Comparison of ENCODE assay signal across 7 cellular contexts in the genomic region with DNA sequence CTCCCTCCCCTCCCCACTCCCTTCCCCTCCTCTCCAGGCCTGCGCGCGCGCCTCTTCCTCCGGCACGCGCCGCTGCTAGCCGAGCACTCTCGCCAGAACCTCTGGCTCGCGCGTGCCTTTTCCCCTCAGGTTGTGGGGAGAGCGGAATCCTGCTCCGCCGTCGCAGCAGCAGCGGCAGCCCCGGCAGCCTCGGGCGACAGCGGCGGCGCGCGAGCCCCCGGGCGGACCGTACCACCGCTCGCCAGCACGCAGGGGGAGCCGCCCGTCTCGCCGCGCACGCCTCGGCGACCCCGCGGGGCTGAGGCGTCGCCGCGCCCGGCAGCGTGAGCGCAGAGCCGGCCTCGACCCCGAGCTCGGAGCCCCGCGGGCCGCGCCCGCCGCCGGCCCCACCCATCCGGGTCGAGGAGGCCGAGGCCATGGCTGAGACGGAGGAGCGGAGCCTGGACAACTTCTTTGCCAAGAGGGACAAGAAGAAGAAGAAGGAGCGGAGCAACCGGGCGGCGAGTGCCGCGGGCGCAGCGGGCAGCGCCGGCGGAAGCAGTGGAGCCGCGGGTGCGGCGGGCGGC. TPM values are rescaled to one million over a fixed set of nuclear protein-coding genes. Genes with fewer than 3 reads are reported as not detected.
A peak's percentile ranks its signal among the peaks of the same experiment; 100 is the strongest.
DNase-seq lines count a peak whose midpoint lies in the region; ATAC-seq and TF ChIP-seq lines count a peak whose summit lies in the region.

Gene CDV3, plus strand, starts transcription at position 58 of the 566 bp plus-strand sequence. Its CDS starts 359 bp downstream, at position 417.

- DNase-seq in T-cell, result peak in 2 of 34 experiments; percentile 71 to 73
- no peak for DNase-seq in foreskin fibroblast
- DNase-seq in osteocyte (ENCODE audit: extremely low spot score, unreplicated experiment), result no peak
- no peak for DNase-seq in NCI-H1694 (lab: John Stamatoyannopoulos, UW)
- no peak for DNase-seq in SHP77 treated with DMSO at 0.1 percent for 48 hours (lab: John Stamatoyannopoulos, UW)

- H3K4me1 Mint-ChIP-seq in T-cell (peaks cover 56 to 65% (median 60%) of the 10 kb centered on the region in 3 donors), osteocyte (ENCODE audit: unreplicated experiment) (peaks cover 76% of the 10 kb centered on the region)

- no peak for TF ChIP-seq CTCF in foreskin fibroblast (IDR thresholded peaks at IDR 0.05; ENCODE audit: low read depth, low read length)
- TF ChIP-seq CTCF in osteocyte (IDR thresholded peaks at IDR 0.05), result no peak

- H3K27ac Mint-ChIP-seq in T-cell, result peak within 1 kb of the TSS; percentile 99 to 100
- H3K27ac Mint-ChIP-seq in osteocyte (ENCODE audit: unreplicated experiment), result peak within 1 kb of the TSS; percentile 97

- CTCF ChIA-PET in T-cell (lab: Charles Lee), result interaction anchor here in 1 of 2 donors (0.7 to 2.5 kb wide), 7 partner anchors 68 to 893 kb away, joined by 3 to 20 read pairs (median 4); partner anchors contain the start of genes NPHP3 and TOPBP1

- H3K4me3 ChIP-seq in foreskin fibroblast (ENCODE audit: low read depth in 1 of 2, low read length in 2 of 2), result peak within 1 kb of the TSS; percentile 89 to 97

- POLR2A ChIA-PET in T-cell (lab: Charles Lee), result interaction anchor here (0.5 to 1.7 kb wide), 10 partner anchors 9 to 912 kb away, joined by 3 to 6 read pairs (median 4); partner anchors contain the start of genes ANAPC13 (in 1 of the 2), CEP63 (in 1 of the 2) and TOPBP1 (in 1 of the 2)

- H3K36me3 Mint-ChIP-seq in T-cell (peaks cover 37% of the 10 kb centered on the region), osteocyte (ENCODE audit: unreplicated experiment) (peaks cover 24% of the 10 kb centered on the region)

- peak within 1 kb of the TSS; percentile 91 to 93 (median 92) for H3K4me3 Mint-ChIP-seq in T-cell
- H3K4me3 Mint-ChIP-seq in osteocyte (ENCODE audit: unreplicated experiment), result peak within 1 kb of the TSS; percentile 94

- H3K27me3 Mint-ChIP-seq in T-cell (no peaks in the 10 kb centered on the region), osteocyte (ENCODE audit: unreplicated experiment) (no peaks in the 10 kb centered on the region)

- peak; percentile 31 for ATAC-seq in GM19035 (IDR thresholded peaks at IDR 0.05; ENCODE audit: unreplicated experiment)
- peak; percentile 30 for ATAC-seq in HG02938 (IDR thresholded peaks at IDR 0.05; ENCODE audit: unreplicated experiment)
- ATAC-seq in T-cell (replicated peaks in 1 of 4), result peak; percentile 52 to 64 (median 62)

- no peaks in the 10 kb centered on the region for H3K9me3 Mint-ChIP-seq in T-cell
- no peaks in the 10 kb centered on the region for H3K9me3 Mint-ChIP-seq in osteocyte (ENCODE audit: unreplicated experiment)

RNA-seq across cellular contexts. Expression of gene CDV3, which starts in this region (rescaled TPM):
- 100 to 1,000 TPM; 179 to 204 (median 192) TPM for total RNA-seq in T-cell
- 183 and 193 TPM in 2 replicates for total RNA-seq in osteocyte
